In the genomic region with DNA sequence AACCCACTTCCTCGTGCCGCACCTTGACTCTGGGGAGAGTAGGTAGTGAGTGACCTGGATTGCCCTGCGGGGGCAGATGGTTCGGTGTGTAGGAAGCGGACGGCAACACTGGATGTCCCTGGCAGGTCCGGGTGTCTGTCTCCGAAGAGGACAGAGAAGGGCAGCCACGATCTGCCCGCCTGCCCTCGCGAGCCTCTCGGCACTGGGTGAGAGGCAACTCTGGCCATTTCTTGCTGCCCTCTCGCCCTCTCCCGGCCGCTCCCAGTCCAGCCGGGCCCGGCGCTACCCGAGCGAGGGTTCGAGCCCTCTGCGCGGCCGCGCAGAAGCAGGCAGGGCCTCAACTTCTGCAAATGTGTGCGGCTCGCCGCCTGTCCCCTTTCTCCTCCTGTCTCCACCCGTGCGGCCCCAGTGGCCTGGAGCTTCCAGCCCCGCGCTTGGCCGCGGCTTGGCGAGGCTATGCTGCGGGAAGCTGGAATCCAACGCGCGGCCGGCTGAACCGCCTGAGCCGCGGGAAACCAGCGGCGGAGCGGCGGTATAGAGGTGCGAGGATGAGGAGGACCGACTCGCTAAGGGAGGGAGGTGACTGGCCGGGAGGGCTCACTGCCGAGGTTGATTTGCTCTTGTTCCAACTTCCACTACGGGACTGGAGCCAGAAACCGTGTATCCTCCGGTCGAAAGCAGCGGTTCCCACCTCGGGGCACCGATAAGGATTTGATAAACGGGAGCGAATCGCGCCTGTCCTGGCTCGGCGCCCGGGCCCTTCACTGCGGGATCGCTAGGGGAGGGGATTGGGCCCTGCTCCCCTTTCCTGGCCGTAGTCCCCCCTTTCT, we compare ENCODE assay signal across 1 cellular context.
A peak's percentile ranks its signal among the peaks of the same experiment; 100 is the strongest.
TF ChIP-seq lines count a peak whose summit lies in the region.

No MANE protein-coding gene starts in this region.

TF ChIP-seq in HepG2, 621 proteins besides CTCF, POLR2A, EP300 and RAD21 (continued from another document):
- peak; percentile 43; the same call in 1 of the 2 replicates for TF ChIP-seq ZFAT (CRISPR knock-in tag; conservative IDR thresholded peaks at IDR 0.05)
- TF ChIP-seq, protein P1, sequence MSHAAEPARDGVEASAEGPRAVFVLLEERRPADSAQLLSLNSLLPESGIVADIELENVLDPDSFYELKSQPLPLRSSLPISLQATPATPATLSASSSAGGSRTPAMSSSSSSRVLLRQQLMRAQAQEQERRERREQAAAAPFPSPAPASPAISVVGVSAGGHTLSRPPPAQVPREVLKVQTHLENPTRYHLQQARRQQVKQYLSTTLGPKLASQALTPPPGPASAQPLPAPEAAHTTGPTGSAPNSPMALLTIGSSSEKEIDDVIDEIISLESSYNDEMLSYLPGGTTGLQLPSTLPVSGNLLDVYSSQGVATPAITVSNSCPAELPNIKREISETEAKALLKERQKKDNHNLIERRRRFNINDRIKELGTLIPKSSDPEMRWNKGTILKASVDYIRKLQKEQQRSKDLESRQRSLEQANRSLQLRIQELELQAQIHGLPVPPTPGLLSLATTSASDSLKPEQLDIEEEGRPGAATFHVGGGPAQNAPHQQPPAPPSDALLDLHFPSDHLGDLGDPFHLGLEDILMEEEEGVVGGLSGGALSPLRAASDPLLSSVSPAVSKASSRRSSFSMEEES (CRISPR knock-in tag; IDR thresholded peaks at IDR 0.05), result no peak
- TF ChIP-seq SAP130 (CRISPR knock-in tag; IDR thresholded peaks at IDR 0.05; ENCODE audit: low read depth), result peak; percentile 40
- TF ChIP-seq, protein P2, sequence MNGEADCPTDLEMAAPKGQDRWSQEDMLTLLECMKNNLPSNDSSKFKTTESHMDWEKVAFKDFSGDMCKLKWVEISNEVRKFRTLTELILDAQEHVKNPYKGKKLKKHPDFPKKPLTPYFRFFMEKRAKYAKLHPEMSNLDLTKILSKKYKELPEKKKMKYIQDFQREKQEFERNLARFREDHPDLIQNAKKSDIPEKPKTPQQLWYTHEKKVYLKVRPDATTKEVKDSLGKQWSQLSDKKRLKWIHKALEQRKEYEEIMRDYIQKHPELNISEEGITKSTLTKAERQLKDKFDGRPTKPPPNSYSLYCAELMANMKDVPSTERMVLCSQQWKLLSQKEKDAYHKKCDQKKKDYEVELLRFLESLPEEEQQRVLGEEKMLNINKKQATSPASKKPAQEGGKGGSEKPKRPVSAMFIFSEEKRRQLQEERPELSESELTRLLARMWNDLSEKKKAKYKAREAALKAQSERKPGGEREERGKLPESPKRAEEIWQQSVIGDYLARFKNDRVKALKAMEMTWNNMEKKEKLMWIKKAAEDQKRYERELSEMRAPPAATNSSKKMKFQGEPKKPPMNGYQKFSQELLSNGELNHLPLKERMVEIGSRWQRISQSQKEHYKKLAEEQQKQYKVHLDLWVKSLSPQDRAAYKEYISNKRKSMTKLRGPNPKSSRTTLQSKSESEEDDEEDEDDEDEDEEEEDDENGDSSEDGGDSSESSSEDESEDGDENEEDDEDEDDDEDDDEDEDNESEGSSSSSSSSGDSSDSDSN (CRISPR knock-in tag; IDR thresholded peaks at IDR 0.05), result peak; percentile 82; the same call in 1 of the 2 replicates
- TF ChIP-seq, protein P3, sequence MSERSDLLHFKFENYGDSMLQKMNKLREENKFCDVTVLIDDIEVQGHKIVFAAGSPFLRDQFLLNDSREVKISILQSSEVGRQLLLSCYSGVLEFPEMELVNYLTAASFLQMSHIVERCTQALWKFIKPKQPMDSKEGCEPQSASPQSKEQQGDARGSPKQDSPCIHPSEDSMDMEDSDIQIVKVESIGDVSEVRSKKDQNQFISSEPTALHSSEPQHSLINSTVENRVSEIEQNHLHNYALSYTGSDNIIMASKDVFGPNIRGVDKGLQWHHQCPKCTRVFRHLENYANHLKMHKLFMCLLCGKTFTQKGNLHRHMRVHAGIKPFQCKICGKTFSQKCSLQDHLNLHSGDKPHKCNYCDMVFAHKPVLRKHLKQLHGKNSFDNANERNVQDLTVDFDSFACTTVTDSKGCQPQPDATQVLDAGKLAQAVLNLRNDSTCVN (CRISPR knock-in tag; IDR thresholded peaks at IDR 0.05; ENCODE audit: borderline replicate concordance), result no peak
- TF ChIP-seq, protein P4, sequence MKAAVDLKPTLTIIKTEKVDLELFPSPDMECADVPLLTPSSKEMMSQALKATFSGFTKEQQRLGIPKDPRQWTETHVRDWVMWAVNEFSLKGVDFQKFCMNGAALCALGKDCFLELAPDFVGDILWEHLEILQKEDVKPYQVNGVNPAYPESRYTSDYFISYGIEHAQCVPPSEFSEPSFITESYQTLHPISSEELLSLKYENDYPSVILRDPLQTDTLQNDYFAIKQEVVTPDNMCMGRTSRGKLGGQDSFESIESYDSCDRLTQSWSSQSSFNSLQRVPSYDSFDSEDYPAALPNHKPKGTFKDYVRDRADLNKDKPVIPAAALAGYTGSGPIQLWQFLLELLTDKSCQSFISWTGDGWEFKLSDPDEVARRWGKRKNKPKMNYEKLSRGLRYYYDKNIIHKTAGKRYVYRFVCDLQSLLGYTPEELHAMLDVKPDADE (CRISPR knock-in tag; IDR thresholded peaks at IDR 0.05), result no peak
- peak; percentile 75; the same call in 1 of the 2 replicates for TF ChIP-seq WIZ (CRISPR knock-in tag; IDR thresholded peaks at IDR 0.05)
- peak; percentile 22; the same call in 1 of the 2 replicates for TF ChIP-seq EED (CRISPR knock-in tag; IDR thresholded peaks at IDR 0.05)
- TF ChIP-seq, protein P5, sequence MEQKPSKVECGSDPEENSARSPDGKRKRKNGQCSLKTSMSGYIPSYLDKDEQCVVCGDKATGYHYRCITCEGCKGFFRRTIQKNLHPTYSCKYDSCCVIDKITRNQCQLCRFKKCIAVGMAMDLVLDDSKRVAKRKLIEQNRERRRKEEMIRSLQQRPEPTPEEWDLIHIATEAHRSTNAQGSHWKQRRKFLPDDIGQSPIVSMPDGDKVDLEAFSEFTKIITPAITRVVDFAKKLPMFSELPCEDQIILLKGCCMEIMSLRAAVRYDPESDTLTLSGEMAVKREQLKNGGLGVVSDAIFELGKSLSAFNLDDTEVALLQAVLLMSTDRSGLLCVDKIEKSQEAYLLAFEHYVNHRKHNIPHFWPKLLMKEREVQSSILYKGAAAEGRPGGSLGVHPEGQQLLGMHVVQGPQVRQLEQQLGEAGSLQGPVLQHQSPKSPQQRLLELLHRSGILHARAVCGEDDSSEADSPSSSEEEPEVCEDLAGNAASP (CRISPR knock-in tag; IDR thresholded peaks at IDR 0.05; ENCODE audit: borderline replicate concordance), result peak; percentile 65; the same call in 1 of the 2 replicates
- TF ChIP-seq ZNF331 (CRISPR knock-in tag; IDR thresholded peaks at IDR 0.05), result peak; percentile 17; the same call in 1 of the 2 replicates
- TF ChIP-seq ZSCAN29 (CRISPR knock-in tag; conservative IDR thresholded peaks at IDR 0.05), result peak; percentile 86; the same call in 1 of the 2 replicates
- peak; percentile 24; the same call in 1 of the 2 replicates for TF ChIP-seq ZNF460 (CRISPR knock-in tag; IDR thresholded peaks at IDR 0.05; ENCODE audit: borderline replicate concordance)
- TF ChIP-seq TAF1 (CRISPR knock-in tag; IDR thresholded peaks at IDR 0.05), result peak; percentile 24; the same call in 1 of the 2 replicates
- TF ChIP-seq, protein P6, sequence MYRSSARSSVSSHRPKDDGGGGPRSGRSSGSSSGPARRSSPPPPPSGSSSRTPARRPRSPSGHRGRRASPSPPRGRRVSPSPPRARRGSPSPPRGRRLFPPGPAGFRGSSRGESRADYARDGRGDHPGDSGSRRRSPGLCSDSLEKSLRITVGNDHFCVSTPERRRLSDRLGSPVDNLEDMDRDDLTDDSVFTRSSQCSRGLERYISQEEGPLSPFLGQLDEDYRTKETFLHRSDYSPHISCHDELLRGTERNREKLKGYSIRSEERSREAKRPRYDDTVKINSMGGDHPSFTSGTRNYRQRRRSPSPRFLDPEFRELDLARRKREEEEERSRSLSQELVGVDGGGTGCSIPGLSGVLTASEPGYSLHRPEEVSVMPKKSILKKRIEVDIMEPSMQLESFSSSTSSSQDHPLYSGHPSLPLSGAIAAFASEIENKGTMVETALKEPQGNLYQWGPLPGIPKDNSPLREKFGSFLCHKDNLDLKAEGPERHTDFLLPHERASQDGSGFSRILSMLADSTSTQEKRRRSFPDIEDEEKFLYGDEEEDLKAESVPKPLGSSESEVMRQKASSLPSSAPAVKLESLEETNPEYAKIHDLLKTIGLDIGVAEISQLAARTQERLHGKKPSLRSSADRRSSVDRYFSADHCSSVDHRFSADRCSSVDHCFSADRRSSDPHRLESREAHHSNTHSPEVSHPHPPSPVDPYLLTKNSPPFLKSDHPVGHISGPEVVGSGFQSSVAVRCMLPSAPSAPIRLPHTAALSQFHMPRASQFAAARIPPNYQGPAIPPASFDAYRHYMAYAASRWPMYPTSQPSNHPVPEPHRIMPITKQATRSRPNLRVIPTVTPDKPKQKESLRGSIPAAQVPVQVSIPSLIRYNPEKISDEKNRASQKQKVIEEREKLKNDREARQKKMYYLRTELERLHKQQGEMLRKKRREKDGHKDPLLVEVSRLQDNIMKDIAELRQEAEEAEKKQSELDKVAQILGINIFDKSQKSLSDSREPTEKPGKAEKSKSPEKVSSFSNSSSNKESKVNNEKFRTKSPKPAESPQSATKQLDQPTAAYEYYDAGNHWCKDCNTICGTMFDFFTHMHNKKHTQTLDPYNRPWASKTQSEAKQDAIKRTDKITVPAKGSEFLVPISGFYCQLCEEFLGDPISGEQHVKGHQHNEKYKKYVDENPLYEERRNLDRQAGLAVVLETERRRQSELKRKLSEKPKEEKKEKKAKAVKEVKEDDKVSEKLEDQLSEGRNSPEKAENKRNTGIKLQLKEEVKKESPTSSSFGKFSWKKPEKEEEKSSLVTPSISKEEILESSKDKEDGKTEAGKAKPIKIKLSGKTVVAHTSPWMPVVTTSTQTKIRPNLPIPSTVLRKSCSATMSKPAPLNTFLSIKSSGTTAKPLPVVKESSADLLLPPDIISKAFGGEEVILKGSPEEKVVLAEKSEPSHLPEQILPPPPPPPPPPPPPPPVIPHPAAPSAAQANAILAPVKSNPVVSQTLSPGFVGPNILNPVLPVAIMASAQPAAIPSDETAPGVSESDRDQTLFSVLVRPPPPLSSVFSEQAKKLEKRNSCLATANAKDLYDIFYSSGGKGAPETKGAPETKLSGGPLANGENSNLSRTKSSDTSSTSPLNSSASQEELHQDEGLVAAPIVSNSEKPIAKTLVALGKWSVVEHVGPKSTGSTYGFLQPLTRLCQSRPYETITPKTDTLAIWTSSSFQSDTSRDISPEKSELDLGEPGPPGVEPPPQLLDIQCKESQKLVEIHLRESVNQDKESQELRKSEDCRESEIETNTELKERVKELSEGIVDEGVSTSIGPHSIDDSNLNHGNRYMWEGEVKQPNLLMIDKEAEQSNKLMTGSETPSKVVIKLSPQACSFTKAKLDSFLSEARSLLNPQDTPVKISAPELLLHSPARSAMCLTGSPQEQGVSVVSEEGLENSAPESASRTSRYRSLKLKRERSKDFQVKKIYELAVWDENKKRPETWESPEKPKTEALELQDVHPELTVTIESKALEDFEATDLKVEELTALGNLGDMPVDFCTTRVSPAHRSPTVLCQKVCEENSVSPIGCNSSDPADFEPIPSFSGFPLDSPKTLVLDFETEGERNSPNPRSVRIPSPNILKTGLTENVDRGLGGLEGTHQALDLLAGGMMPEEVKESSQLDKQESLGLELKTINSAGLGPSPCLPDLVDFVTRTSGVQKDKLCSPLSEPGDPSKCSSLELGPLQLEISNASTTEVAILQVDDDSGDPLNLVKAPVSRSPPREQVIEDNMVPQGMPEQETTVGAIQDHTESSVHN (CRISPR knock-in tag; IDR thresholded peaks at IDR 0.05), result no peak; the same call in 1 of the 2 replicates
- 0 out of 2 replicates have a peak, but pooled peaks have one; percentile 12 for TF ChIP-seq MTA1 (CRISPR knock-in tag; IDR thresholded peaks at IDR 0.05; ENCODE audit: borderline replicate concordance)
- TF ChIP-seq ZFP36L1 (CRISPR knock-in tag; IDR thresholded peaks at IDR 0.05), result no peak
- 0 out of 2 replicates have a peak, but pooled peaks have one; percentile 36 for TF ChIP-seq POGZ (CRISPR knock-in tag; IDR thresholded peaks at IDR 0.05)
- 0 out of 2 replicates have a peak, but pooled peaks have one; percentile 6 for TF ChIP-seq ZBTB7B (CRISPR knock-in tag; IDR thresholded peaks at IDR 0.05)
- TF ChIP-seq ZNF33A (CRISPR knock-in tag; IDR thresholded peaks at IDR 0.05; ENCODE audit: borderline replicate concordance), result 0 out of 2 replicates have a peak, but pooled peaks have one; percentile 92
- TF ChIP-seq ZKSCAN5 (CRISPR knock-in tag; IDR thresholded peaks at IDR 0.05), result 0 out of 2 replicates have a peak, but pooled peaks have one; percentile 42
- TF ChIP-seq SNAI1 (CRISPR knock-in tag; IDR thresholded peaks at IDR 0.05; ENCODE audit: borderline replicate concordance), result peak; percentile 20; the same call in 1 of the 2 replicates
- TF ChIP-seq ZBTB8A (CRISPR knock-in tag; IDR thresholded peaks at IDR 0.05; ENCODE audit: borderline replicate concordance, low read depth), result peak; percentile 20; the same call in 1 of the 2 replicates
- TF ChIP-seq, protein P7, sequence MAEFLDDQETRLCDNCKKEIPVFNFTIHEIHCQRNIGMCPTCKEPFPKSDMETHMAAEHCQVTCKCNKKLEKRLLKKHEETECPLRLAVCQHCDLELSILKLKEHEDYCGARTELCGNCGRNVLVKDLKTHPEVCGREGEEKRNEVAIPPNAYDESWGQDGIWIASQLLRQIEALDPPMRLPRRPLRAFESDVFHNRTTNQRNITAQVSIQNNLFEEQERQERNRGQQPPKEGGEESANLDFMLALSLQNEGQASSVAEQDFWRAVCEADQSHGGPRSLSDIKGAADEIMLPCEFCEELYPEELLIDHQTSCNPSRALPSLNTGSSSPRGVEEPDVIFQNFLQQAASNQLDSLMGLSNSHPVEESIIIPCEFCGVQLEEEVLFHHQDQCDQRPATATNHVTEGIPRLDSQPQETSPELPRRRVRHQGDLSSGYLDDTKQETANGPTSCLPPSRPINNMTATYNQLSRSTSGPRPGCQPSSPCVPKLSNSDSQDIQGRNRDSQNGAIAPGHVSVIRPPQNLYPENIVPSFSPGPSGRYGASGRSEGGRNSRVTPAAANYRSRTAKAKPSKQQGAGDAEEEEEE (CRISPR knock-in tag; IDR thresholded peaks at IDR 0.05; ENCODE audit: borderline replicate concordance), result 0 out of 2 replicates have a peak, but pooled peaks have one; percentile 72
- TF ChIP-seq ZNF552 (CRISPR knock-in tag; IDR thresholded peaks at IDR 0.05; ENCODE audit: borderline replicate concordance), result 0 out of 2 replicates have a peak, but pooled peaks have one; percentile 5
- peak; percentile 78 for TF ChIP-seq HES4 (CRISPR knock-in tag; IDR thresholded peaks at IDR 0.05; ENCODE audit: borderline replicate concordance)
- TF ChIP-seq POLR2AphosphoS5 (IDR thresholded peaks at IDR 0.05; ENCODE audit: low read depth, low read length), result peak; percentile 22; the same call in 1 of the 2 replicates
- no peak for TF ChIP-seq ZNF792 (CRISPR knock-in tag; IDR thresholded peaks at IDR 0.05)
- peak; percentile 51; the same call in 1 of the 2 replicates for TF ChIP-seq STAG1 (CRISPR knock-in tag; IDR thresholded peaks at IDR 0.05)
- no peak; the same call in 1 of the 2 replicates for TF ChIP-seq ARHGAP35 (CRISPR knock-in tag; IDR thresholded peaks at IDR 0.05; ENCODE audit: borderline replicate concordance)
- TF ChIP-seq ELF1 (CRISPR knock-in tag; IDR thresholded peaks at IDR 0.05), result peak; percentile 9; the same call in 1 of the 2 replicates
- no peak for TF ChIP-seq U2AF2 (IDR thresholded peaks at IDR 0.05; ENCODE audit: low read depth, low read length)
- 0 out of 2 replicates have a peak, but pooled peaks have one; percentile 17 for TF ChIP-seq ZNF329 (CRISPR knock-in tag; IDR thresholded peaks at IDR 0.05; ENCODE audit: low read depth)
- TF ChIP-seq ZNF232 (CRISPR knock-in tag; IDR thresholded peaks at IDR 0.05; ENCODE audit: borderline replicate concordance), result 0 out of 2 replicates have a peak, but pooled peaks have one; percentile 47
- TF ChIP-seq MED13 (CRISPR knock-in tag; IDR thresholded peaks at IDR 0.05), result peak; percentile 78
- peak; percentile 55; the same call in 1 of the 2 replicates for TF ChIP-seq SAFB2 (CRISPR knock-in tag; IDR thresholded peaks at IDR 0.05; ENCODE audit: borderline replicate concordance, low read depth)
